In the genomic region with DNA sequence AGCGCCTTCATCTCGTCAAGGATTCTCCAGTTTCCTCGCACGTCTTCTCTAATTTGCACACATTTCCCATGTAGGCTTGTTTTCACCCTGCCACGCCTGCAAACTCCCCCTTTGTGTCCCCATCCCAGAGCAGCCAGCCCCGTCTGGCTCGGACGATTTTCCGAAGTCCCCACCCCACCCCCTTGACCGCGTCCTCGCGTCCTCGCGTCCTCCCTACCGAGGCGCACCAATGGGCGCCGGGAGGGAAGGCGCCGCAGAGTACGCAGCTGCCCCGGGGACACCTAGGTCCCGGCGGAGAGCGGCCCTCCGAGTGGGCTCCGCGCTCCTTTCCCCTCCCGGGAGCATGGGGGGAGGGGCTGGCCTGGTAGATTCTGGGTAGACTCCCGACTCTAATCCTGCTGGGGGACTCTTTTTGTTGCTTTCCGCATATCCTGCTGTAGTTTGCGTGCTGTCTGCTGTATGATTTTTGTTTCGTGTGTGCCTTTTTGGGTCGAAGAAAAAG, we compare ENCODE assay signal across 8 cellular contexts. TPM values are rescaled to one million over a fixed set of nuclear protein-coding genes. Genes with fewer than 3 reads are reported as not detected.
DNase-seq lines count a peak whose midpoint lies in the region; ATAC-seq, FAIRE-seq and TF ChIP-seq lines count a peak whose summit lies in the region.

No MANE protein-coding gene starts in this region.

- dilution Hi-C loops in keratinocyte (cut with MboI; ENCODE audit: extremely low pct_ligation_motif_present, low sequenced_read_pairs) = no loop called here

- peak overlapping the region; percentile 63 for H3K4me3 ChIP-seq in bronchial epithelial cell (ENCODE audit: low read depth, low read length)
- peak overlapping the region; percentile 64 to 80 (median 72) for H3K4me3 ChIP-seq in keratinocyte (ENCODE audit: control insufficient read depth in 2 of 3, extremely low read depth in 1 of 3, insufficient read depth in 2 of 3, low read depth in 1 of 3, low read length in 3 of 3)

- FAIRE-seq in bronchial epithelial cell (lab: Jason Lieb, UNC) (no peak), keratinocyte (lab: Jason Lieb, UNC) (no peak), GM12891 (lab: Jason Lieb, UNC) (no peak)

- H2AFZ ChIP-seq in keratinocyte (ENCODE audit: control insufficient read depth, low read length) = peak overlapping the region; percentile 87

- H3K4me2 ChIP-seq in keratinocyte (ENCODE audit: control insufficient read depth, extremely low read depth, insufficient read depth, low read depth, low read length) = peak overlapping the region; percentile 66

- no peaks in the 10 kb centered on the region for H3K79me2 ChIP-seq in keratinocyte (ENCODE audit: control insufficient read depth, insufficient read depth, low read length)

- TF ChIP-seq CTCF in bronchial epithelial cell (IDR thresholded peaks at IDR 0.05; ENCODE audit: insufficient read depth, low read length, severe bottlenecking) = no peak
- TF ChIP-seq CTCF in keratinocyte (optimal IDR thresholded peaks at IDR 0.05 in 1 of 3, IDR thresholded peaks at IDR 0.05 in 1 of 3, conservative IDR thresholded peaks at IDR 0.05 in 1 of 3; ENCODE audit: extremely low read depth in 1 of 3, insufficient read depth in 2 of 3, low read length in 3 of 3) = no peak

- H3K27ac ChIP-seq in keratinocyte (ENCODE audit: control insufficient read depth, insufficient read depth, low read length) = no peak overlapping the region

- TF ChIP-seq POLR2A in GM12891 (IDR thresholded peaks at IDR 0.05; ENCODE audit: low read depth, low read length) = no peak

- H3K9me3 ChIP-seq in keratinocyte (ENCODE audit: control insufficient read depth, low read depth, low read length) = no peaks in the 10 kb centered on the region

- H3K9ac ChIP-seq in keratinocyte (ENCODE audit: control insufficient read depth, extremely low read depth, insufficient read depth, low read length) = peak overlapping the region; percentile 64

- no peak for ATAC-seq in GM19455 (IDR thresholded peaks at IDR 0.05; ENCODE audit: unreplicated experiment)

- H3K9me1 ChIP-seq in keratinocyte (ENCODE audit: control insufficient read depth, extremely low read depth, insufficient read depth, low read length) = no peaks in the 10 kb centered on the region

- H3K27me3 ChIP-seq in bronchial epithelial cell (ENCODE audit: control insufficient read depth, insufficient read depth, low read length) = no peaks in the 10 kb centered on the region
- peaks cover 15% of the 10 kb centered on the region for H3K27me3 ChIP-seq in keratinocyte (ENCODE audit: control insufficient read depth, extremely low read depth, insufficient read depth, low read length)

- H4K20me1 ChIP-seq in keratinocyte (ENCODE audit: control insufficient read depth, extremely low read depth, insufficient read depth, low read length) = no peaks in the 10 kb centered on the region

- DNase-seq in EH (ENCODE audit: low read depth) (peak; percentile 42), NCI-H526 treated with DMSO at 0.1 percent for 48 hours (lab: John Stamatoyannopoulos, UW) (peak; percentile 13), bronchial epithelial cell (ENCODE audit: low read depth) (peak; percentile 2), keratinocyte (ENCODE audit: low read depth, low spot score) (no peak), GM12891 (ENCODE audit: insufficient read length, low spot score) (no peak), NK-92 (lab: John Stamatoyannopoulos, UW; ENCODE audit: unreplicated experiment) (no peak)
- peak; percentile 8 for DNase-seq in stimulated activated CD4-positive, alpha-beta T cell treated with anti-CD3 and anti-CD28 coated beads, Interleukin-4, amount 100 ng/mL, for 1 hour

- H3K36me3 ChIP-seq in bronchial epithelial cell (ENCODE audit: control insufficient read depth, insufficient read depth, low read length) = no peaks in the 10 kb centered on the region
- no peaks in the 10 kb centered on the region for H3K36me3 ChIP-seq in keratinocyte (ENCODE audit: control insufficient read depth in 2 of 2, extremely low read depth in 1 of 2, insufficient read depth in 2 of 2, low read length in 2 of 2)

- H3K4me1 ChIP-seq in keratinocyte (ENCODE audit: control insufficient read depth, extremely low read depth, insufficient read depth, low read length) = peaks cover 22% of the 10 kb centered on the region

TF ChIP-seq in GM12891, 5 proteins besides CTCF, POLR2A, EP300 and RAD21:
- TF ChIP-seq SPI1 (IDR thresholded peaks at IDR 0.05; ENCODE audit: low read depth, low read length) = no peak

RNA-seq across cellular contexts. Expression of a gene that starts 1.3 kb away (rescaled TPM):
- 0.77 and 1.8 TPM in 2 replicates for total RNA-seq in bronchial epithelial cell
- polyA plus RNA-seq in keratinocyte = 1.6 to 2.4 TPM (median 1.9 TPM) in 3 replicates
- 1.7 TPM for polyA plus RNA-seq in keratinocyte (2011; ENCODE audit: low read depth)
- 0.96 and 1.4 TPM in 2 replicates for polyA plus RNA-seq in keratinocyte (2011; cell fraction: cytosol; rRNA removed)
- 5.4 and 5.9 TPM in 2 replicates for polyA plus RNA-seq in keratinocyte (2011; cell fraction: nucleus; rRNA removed)
- polyA plus RNA-seq in keratinocyte (2012; ENCODE audit: low replicate concordance) = 2.1 and 2.6 TPM in 2 replicates
- 3.5 to 4.9 TPM (median 4.4 TPM) in 3 replicates for polyA minus RNA-seq in keratinocyte
- polyA minus RNA-seq in keratinocyte (2011; cell fraction: cytosol; rRNA and poly(A)+ RNA removed) = 1.5 TPM
- 6.4 and 9.4 TPM in 2 replicates for polyA minus RNA-seq in keratinocyte (2011; cell fraction: nucleus; rRNA and poly(A)+ RNA removed)
- 0.01 TPM for polyA plus RNA-seq in GM12891 (2012; ENCODE audit: low read depth, missing spikeins)

Comparison
In these comparisons a context has a peak if more than half of its experiments do, and no peak if none do; other contexts are left out.
1. DNase-seq: peak in EH (single experiment), NCI-H526 treated with DMSO at 0.1 percent for 48 hours (single experiment), bronchial epithelial cell (single experiment) and stimulated activated CD4-positive, alpha-beta T cell treated with anti-CD3 and anti-CD28 coated beads, Interleukin-4, amount 100 ng/mL, for 1 hour (single experiment); none in keratinocyte (single experiment), GM12891 (single experiment) and NK-92 (single experiment).